Comparison of ENCODE assay signal across 1 cellular context in the genomic region with DNA sequence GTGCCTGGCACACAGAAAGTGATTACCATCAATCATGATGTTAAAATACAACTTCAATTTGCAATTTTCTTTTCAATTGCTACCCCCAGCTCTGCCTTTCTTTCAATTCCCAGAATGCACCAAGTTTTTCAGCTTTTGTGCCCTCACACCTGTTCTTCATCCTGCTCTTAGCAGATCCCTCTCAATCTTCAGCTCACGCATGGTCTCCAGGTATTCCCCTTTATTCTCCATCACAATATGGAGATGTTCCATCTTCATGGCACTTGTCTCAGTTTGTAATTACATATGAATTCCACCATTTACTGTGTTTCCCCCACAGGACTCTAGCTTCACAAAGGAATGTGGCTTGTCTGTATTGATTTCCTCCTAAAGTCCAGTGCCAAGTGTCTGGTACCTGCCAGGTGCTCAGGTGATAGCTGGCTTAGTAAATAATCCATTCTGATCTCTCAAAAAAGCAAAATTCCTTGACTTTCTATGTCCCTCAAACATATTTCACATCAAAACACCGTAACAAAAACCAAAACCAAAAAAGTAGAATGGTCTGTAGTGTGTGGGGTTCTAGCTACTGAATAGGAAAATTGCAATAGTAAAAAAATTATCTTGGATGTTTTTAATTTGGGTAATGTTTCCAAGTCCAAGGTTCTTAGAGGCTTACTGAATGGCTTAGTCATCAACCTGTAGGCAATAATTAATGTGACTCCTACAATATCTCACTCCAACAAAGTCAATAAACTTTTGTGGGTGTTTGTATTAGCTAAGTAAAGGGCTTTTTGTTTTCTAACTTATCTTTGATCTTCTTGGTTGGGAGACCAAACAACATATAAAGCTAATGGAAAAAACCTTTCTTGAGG.
TF ChIP-seq lines count a peak whose summit lies in the region.

No MANE protein-coding gene starts in this region.

TF ChIP-seq in HEK293, 187 proteins besides CTCF, POLR2A, EP300 and RAD21 (continued from another document):
- TF ChIP-seq, protein P1, sequence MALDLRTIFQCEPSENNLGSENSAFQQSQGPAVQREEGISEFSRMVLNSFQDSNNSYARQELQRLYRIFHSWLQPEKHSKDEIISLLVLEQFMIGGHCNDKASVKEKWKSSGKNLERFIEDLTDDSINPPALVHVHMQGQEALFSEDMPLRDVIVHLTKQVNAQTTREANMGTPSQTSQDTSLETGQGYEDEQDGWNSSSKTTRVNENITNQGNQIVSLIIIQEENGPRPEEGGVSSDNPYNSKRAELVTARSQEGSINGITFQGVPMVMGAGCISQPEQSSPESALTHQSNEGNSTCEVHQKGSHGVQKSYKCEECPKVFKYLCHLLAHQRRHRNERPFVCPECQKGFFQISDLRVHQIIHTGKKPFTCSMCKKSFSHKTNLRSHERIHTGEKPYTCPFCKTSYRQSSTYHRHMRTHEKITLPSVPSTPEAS (tag by site-specific recombination; IDR thresholded peaks at IDR 0.05), result no peak
- TF ChIP-seq ZFHX2 (tag by site-specific recombination; conservative IDR thresholded peaks at IDR 0.05) (peak; percentile 54), SALL2 (tag by site-specific recombination; IDR thresholded peaks at IDR 0.05; ENCODE audit: borderline replicate concordance) (no peak), ZNF501 (tag by site-specific recombination; IDR thresholded peaks at IDR 0.05) (no peak), SCRT2 (tag by site-specific recombination; IDR thresholded peaks at IDR 0.05) (peak; percentile 90), ZBTB7A (tag by site-specific recombination; IDR thresholded peaks at IDR 0.05; ENCODE audit: low read depth) (no peak), ZNF558 (tag by site-specific recombination; IDR thresholded peaks at IDR 0.05) (no peak), ZNF76 (tag by site-specific recombination; IDR thresholded peaks at IDR 0.05; ENCODE audit: borderline replicate concordance, low read depth) (no peak), TCF7L2 (IDR thresholded peaks at IDR 0.05; ENCODE audit: borderline replicate concordance, low read depth, low read length) (peak; percentile 59; the same call in 1 of the 2 replicates), ZNF530 (tag by site-specific recombination; IDR thresholded peaks at IDR 0.05; ENCODE audit: low read depth) (no peak), YY1 (tag by site-specific recombination; IDR thresholded peaks at IDR 0.05) (no peak), KLF8 (tag by site-specific recombination; IDR thresholded peaks at IDR 0.05) (no peak), ZNF670 (tag by site-specific recombination; IDR thresholded peaks at IDR 0.05; ENCODE audit: low read depth) (no peak), ZNF19 (tag by site-specific recombination; IDR thresholded peaks at IDR 0.05; ENCODE audit: low read depth) (no peak), HOXC10 (CRISPR knock-in tag; IDR thresholded peaks at IDR 0.05) (no peak), ZNF514 (tag by site-specific recombination; IDR thresholded peaks at IDR 0.05) (no peak), ZNF664 (tag by site-specific recombination; IDR thresholded peaks at IDR 0.05) (0 out of 2 replicates have a peak, but pooled peaks have one; percentile 34), ZNF843 (tag by site-specific recombination; IDR thresholded peaks at IDR 0.05) (peak; percentile 57), ZNF610 (tag by site-specific recombination; IDR thresholded peaks at IDR 0.05; ENCODE audit: borderline replicate concordance) (no peak), HOXA7 (CRISPR knock-in tag; IDR thresholded peaks at IDR 0.05; ENCODE audit: borderline replicate concordance) (no peak), WT1 (tag by site-specific recombination; IDR thresholded peaks at IDR 0.05) (no peak), ZNF341 (tag by site-specific recombination; IDR thresholded peaks at IDR 0.05; ENCODE audit: low read depth) (no peak), ZNF174 (tag by site-specific recombination; IDR thresholded peaks at IDR 0.05) (no peak), ZNF426 (tag by site-specific recombination; IDR thresholded peaks at IDR 0.05) (no peak), FEZF1 (tag by site-specific recombination; IDR thresholded peaks at IDR 0.05) (peak; percentile 54; the same call in 1 of the 2 replicates), OSR2 (tag by site-specific recombination; IDR thresholded peaks at IDR 0.05) (peak; percentile 42; the same call in 1 of the 2 replicates), ZFP69B (tag by site-specific recombination; IDR thresholded peaks at IDR 0.05) (no peak), ZXDB (tag by site-specific recombination; IDR thresholded peaks at IDR 0.05) (0 out of 2 replicates have a peak, but pooled peaks have one; percentile 16), ZNF658 (tag by site-specific recombination; IDR thresholded peaks at IDR 0.05) (no peak), ZNF266 (tag by site-specific recombination; IDR thresholded peaks at IDR 0.05; ENCODE audit: low read depth) (no peak), KLF1 (tag by site-specific recombination; IDR thresholded peaks at IDR 0.05) (no peak), ZBTB48 (tag by site-specific recombination; IDR thresholded peaks at IDR 0.05) (no peak), ZBTB20 (tag by site-specific recombination; IDR thresholded peaks at IDR 0.05) (no peak), SP7 (tag by site-specific recombination; IDR thresholded peaks at IDR 0.05) (peak; percentile 58; the same call in 1 of the 2 replicates)
- TF ChIP-seq, protein P2, sequence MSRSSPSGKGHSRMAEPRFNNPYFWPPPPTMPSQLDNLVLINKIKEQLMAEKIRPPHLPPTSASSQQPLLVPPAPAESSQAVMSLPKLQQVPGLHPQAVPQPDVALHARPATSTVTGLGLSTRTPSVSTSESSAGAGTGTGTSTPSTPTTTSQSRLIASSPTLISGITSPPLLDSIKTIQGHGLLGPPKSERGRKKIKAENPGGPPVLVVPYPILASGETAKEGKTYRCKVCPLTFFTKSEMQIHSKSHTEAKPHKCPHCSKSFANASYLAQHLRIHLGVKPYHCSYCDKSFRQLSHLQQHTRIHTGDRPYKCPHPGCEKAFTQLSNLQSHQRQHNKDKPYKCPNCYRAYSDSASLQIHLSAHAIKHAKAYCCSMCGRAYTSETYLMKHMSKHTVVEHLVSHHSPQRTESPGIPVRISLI (tag by site-specific recombination; IDR thresholded peaks at IDR 0.05), result no peak
- TF ChIP-seq, protein P3, sequence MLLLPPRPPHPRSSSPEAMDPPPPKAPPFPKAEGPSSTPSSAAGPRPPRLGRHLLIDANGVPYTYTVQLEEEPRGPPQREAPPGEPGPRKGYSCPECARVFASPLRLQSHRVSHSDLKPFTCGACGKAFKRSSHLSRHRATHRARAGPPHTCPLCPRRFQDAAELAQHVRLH (tag by site-specific recombination; IDR thresholded peaks at IDR 0.05), result no peak
- TF ChIP-seq, protein P4, sequence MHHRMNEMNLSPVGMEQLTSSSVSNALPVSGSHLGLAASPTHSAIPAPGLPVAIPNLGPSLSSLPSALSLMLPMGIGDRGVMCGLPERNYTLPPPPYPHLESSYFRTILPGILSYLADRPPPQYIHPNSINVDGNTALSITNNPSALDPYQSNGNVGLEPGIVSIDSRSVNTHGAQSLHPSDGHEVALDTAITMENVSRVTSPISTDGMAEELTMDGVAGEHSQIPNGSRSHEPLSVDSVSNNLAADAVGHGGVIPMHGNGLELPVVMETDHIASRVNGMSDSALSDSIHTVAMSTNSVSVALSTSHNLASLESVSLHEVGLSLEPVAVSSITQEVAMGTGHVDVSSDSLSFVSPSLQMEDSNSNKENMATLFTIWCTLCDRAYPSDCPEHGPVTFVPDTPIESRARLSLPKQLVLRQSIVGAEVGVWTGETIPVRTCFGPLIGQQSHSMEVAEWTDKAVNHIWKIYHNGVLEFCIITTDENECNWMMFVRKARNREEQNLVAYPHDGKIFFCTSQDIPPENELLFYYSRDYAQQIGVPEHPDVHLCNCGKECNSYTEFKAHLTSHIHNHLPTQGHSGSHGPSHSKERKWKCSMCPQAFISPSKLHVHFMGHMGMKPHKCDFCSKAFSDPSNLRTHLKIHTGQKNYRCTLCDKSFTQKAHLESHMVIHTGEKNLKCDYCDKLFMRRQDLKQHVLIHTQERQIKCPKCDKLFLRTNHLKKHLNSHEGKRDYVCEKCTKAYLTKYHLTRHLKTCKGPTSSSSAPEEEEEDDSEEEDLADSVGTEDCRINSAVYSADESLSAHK (tag by site-specific recombination; IDR thresholded peaks at IDR 0.05), result no peak
- TF ChIP-seq, protein P5, sequence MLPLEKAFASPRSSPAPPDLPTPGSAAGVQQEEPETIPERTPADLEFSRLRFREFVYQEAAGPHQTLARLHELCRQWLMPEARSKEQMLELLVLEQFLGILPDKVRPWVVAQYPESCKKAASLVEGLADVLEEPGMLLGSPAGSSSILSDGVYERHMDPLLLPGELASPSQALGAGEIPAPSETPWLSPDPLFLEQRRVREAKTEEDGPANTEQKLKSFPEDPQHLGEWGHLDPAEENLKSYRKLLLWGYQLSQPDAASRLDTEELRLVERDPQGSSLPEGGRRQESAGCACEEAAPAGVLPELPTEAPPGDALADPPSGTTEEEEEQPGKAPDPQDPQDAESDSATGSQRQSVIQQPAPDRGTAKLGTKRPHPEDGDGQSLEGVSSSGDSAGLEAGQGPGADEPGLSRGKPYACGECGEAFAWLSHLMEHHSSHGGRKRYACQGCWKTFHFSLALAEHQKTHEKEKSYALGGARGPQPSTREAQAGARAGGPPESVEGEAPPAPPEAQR (tag by site-specific recombination; IDR thresholded peaks at IDR 0.05), result no peak
- TF ChIP-seq, protein P6, sequence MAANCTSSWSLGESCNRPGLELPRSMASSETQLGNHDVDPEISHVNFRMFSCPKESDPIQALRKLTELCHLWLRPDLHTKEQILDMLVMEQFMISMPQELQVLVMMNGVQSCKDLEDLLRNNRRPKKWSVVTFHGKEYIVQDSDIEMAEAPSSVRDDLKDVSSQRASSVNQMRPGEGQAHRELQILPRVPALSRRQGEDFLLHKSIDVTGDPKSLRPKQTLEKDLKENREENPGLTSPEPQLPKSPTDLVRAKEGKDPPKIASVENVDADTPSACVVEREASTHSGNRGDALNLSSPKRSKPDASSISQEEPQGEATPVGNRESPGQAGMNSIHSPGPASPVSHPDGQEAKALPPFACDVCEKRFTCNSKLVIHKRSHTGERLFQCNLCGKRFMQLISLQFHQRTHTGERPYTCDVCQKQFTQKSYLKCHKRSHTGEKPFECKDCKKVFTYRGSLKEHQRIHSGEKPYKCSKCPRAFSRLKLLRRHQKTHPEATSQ (tag by site-specific recombination; IDR thresholded peaks at IDR 0.05), result no peak
- TF ChIP-seq, protein P7, sequence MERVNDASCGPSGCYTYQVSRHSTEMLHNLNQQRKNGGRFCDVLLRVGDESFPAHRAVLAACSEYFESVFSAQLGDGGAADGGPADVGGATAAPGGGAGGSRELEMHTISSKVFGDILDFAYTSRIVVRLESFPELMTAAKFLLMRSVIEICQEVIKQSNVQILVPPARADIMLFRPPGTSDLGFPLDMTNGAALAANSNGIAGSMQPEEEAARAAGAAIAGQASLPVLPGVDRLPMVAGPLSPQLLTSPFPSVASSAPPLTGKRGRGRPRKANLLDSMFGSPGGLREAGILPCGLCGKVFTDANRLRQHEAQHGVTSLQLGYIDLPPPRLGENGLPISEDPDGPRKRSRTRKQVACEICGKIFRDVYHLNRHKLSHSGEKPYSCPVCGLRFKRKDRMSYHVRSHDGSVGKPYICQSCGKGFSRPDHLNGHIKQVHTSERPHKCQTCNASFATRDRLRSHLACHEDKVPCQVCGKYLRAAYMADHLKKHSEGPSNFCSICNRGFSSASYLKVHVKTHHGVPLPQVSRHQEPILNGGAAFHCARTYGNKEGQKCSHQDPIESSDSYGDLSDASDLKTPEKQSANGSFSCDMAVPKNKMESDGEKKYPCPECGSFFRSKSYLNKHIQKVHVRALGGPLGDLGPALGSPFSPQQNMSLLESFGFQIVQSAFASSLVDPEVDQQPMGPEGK (tag by site-specific recombination; IDR thresholded peaks at IDR 0.05), result no peak
- TF ChIP-seq, protein P8, sequence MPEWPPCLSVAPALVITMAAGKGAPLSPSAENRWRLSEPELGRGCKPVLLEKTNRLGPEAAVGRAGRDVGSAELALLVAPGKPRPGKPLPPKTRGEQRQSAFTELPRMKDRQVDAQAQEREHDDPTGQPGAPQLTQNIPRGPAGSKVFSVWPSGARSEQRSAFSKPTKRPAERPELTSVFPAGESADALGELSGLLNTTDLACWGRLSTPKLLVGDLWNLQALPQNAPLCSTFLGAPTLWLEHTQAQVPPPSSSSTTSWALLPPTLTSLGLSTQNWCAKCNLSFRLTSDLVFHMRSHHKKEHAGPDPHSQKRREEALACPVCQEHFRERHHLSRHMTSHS (tag by site-specific recombination; IDR thresholded peaks at IDR 0.05), result no peak
- TF ChIP-seq, protein P9, sequence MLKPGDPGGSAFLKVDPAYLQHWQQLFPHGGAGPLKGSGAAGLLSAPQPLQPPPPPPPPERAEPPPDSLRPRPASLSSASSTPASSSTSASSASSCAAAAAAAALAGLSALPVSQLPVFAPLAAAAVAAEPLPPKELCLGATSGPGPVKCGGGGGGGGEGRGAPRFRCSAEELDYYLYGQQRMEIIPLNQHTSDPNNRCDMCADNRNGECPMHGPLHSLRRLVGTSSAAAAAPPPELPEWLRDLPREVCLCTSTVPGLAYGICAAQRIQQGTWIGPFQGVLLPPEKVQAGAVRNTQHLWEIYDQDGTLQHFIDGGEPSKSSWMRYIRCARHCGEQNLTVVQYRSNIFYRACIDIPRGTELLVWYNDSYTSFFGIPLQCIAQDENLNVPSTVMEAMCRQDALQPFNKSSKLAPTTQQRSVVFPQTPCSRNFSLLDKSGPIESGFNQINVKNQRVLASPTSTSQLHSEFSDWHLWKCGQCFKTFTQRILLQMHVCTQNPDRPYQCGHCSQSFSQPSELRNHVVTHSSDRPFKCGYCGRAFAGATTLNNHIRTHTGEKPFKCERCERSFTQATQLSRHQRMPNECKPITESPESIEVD (tag by site-specific recombination; IDR thresholded peaks at IDR 0.05), result peak; percentile 56
